Comparison of ENCODE assay signal across 8 cellular contexts in the genomic region with DNA sequence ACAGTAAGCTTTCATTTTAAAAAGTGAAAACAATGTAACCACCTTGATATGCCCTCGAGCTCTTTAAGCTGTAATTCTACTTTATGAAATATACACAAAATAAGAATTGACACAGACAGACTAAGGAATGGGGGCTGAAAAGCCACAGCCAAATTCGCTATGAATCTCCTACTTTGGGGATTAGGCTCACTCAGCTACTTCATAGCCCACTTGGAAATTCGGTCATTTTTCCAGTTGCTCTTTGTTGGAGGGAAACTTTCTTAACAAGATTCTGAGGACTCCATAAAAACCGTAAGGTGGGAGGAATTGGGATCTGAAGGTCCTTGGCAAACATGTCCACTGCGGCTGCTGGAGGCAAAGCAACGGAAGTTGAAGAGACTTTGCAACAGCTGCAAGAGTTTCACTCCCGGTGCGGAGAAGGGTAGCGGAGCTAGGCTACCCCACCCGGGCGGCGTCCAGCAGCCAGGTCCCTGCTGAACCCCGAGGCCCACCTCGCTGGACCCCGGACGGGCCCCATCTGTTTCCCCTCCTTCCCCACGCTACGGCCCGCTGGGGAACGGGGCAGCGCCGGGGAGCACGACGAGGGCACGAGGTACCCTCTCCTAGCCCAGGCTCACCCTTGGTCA. TPM values are rescaled to one million over a fixed set of nuclear protein-coding genes. Genes with fewer than 3 reads are reported as not detected.
DNase-seq lines count a peak whose midpoint lies in the region; ATAC-seq, FAIRE-seq and TF ChIP-seq lines count a peak whose summit lies in the region.

No MANE protein-coding gene starts in this region.

- peak; percentile 29 for ATAC-seq in HG03571 (IDR thresholded peaks at IDR 0.05; ENCODE audit: unreplicated experiment)
- ATAC-seq in activated CD4-positive, alpha-beta T cell treated with anti-CD3 and anti-CD28 coated beads for 36 hours = peak; percentile 36
- peak; percentile 11 to 14 for ATAC-seq in naive thymus-derived CD8-positive, alpha-beta T cell

- CTCF ChIA-PET in activated CD4-positive, alpha-beta T cell treated with anti-CD3 and anti-CD28 coated beads for 36 hours (lab: Charles Lee) = interaction anchor here (1.1 to 1.9 kb wide), 5 partner anchors 10 to 226 kb away, joined by 3 to 7 read pairs (median 4); partner anchors contain the start of gene RRAGC
- CTCF ChIA-PET in endothelial cell of umbilical vein (lab: Charles Lee) = interaction anchor here (0.6 to 1.3 kb wide), 2 partner anchors 9 to 206 kb away, joined by 3 read pairs; partner anchors contain the start of gene GJA9

- no peak for TF ChIP-seq CTCF in C4-2B (conservative IDR thresholded peaks at IDR 0.05)
- TF ChIP-seq CTCF in GM20000 (IDR thresholded peaks at IDR 0.05; ENCODE audit: extremely low read depth, missing control alignments) = no peak
- TF ChIP-seq CTCF in endothelial cell of umbilical vein (IDR thresholded peaks at IDR 0.05; ENCODE audit: extremely low read depth in 1 of 2, insufficient read depth in 1 of 2, low read depth in 1 of 2, low read length in 2 of 2) = no peak
- no peak for TF ChIP-seq CTCF in uterus (IDR thresholded peaks at IDR 0.05)

- H3K9me1 ChIP-seq in endothelial cell of umbilical vein (replicated peaks; ENCODE audit: control insufficient read depth, extremely low read depth, insufficient read depth, low read length) = no peaks in the 10 kb centered on the region

- no peaks in the 10 kb centered on the region for H3K27me3 ChIP-seq in endothelial cell of umbilical vein (ENCODE audit: control insufficient read depth in 2 of 2, insufficient read depth in 2 of 2, low read length in 2 of 2)
- H3K27me3 ChIP-seq in uterus = no peaks in the 10 kb centered on the region

- peak overlapping the region; percentile 58 for H3K9ac ChIP-seq in endothelial cell of umbilical vein (replicated peaks; ENCODE audit: extremely low read depth, insufficient read depth, low read length)

- no peaks in the 10 kb centered on the region for H3K36me3 ChIP-seq in endothelial cell of umbilical vein (ENCODE audit: control insufficient read depth in 2 of 2, extremely low read depth in 1 of 2, insufficient read depth in 2 of 2, low read length in 2 of 2)
- no peaks in the 10 kb centered on the region for H3K36me3 ChIP-seq in uterus

- H3K27ac Mint-ChIP-seq in activated CD4-positive, alpha-beta T cell treated with anti-CD3 and anti-CD28 coated beads for 36 hours = peak overlapping the region; percentile 79
- H3K27ac Mint-ChIP-seq in naive thymus-derived CD8-positive, alpha-beta T cell = peak overlapping the region; percentile 17 to 96 (median 92)

- H4K20me1 ChIP-seq in endothelial cell of umbilical vein (replicated peaks; ENCODE audit: control insufficient read depth, extremely low read depth, insufficient read depth, low read length) = no peaks in the 10 kb centered on the region

- H3K27ac ChIP-seq in C4-2B (peak overlapping the region; percentile 75), endothelial cell of umbilical vein (ENCODE audit: insufficient read depth, low read depth, low read length) (peak overlapping the region; percentile 12), uterus (peak overlapping the region; percentile 47 to 64)

- POLR2A ChIA-PET in activated CD4-positive, alpha-beta T cell treated with anti-CD3 and anti-CD28 coated beads for 36 hours (lab: Charles Lee) = interaction anchor here (0.6 to 2.5 kb wide), 5 partner anchors 10 to 703 kb away, joined by 3 to 8 read pairs (median 3); partner anchors contain the start of gene NDUFS5
- POLR2A ChIA-PET in endothelial cell of umbilical vein (lab: Charles Lee) = no interaction called here
- POLR2A ChIA-PET in naive thymus-derived CD8-positive, alpha-beta T cell (lab: Charles Lee) = interaction anchor here (0.7 to 1.9 kb wide), 7 partner anchors 9 to 1819 kb away, joined by 3 to 14 read pairs (median 7); partner anchors contain the start of genes GJA9, NDUFS5 and RRAGC

- no peaks in the 10 kb centered on the region for H3K9me3 ChIP-seq in endothelial cell of umbilical vein (replicated peaks; ENCODE audit: control insufficient read depth, insufficient read depth, low read length)
- no peaks in the 10 kb centered on the region for H3K9me3 ChIP-seq in uterus

- H3K36me3 Mint-ChIP-seq in activated CD4-positive, alpha-beta T cell treated with anti-CD3 and anti-CD28 coated beads for 36 hours (ENCODE audit: low read depth) = peaks cover 5% of the 10 kb centered on the region
- peaks cover 0 to 8% (median 0%) of the 10 kb centered on the region in 3 donors for H3K36me3 Mint-ChIP-seq in naive thymus-derived CD8-positive, alpha-beta T cell

- no peaks in the 10 kb centered on the region for H3K27me3 Mint-ChIP-seq in activated CD4-positive, alpha-beta T cell treated with anti-CD3 and anti-CD28 coated beads for 36 hours
- H3K27me3 Mint-ChIP-seq in naive thymus-derived CD8-positive, alpha-beta T cell = peaks cover 0 to 2% (median 0%) of the 10 kb centered on the region in 5 donors

- H3K9me3 Mint-ChIP-seq in activated CD4-positive, alpha-beta T cell treated with anti-CD3 and anti-CD28 coated beads for 36 hours (ENCODE audit: low read depth) = no peaks in the 10 kb centered on the region
- H3K9me3 Mint-ChIP-seq in naive thymus-derived CD8-positive, alpha-beta T cell = no peaks in the 10 kb centered on the region

- TSS peak; percentile 56 for BruUV-seq in endothelial cell of umbilical vein (replicated peaks; lab: Mats Ljungman, UMichigan)

- peak overlapping the region; percentile 88 for H3K4me2 ChIP-seq in endothelial cell of umbilical vein (ENCODE audit: insufficient read depth, low read length)

- TF ChIP-seq POLR2A in endothelial cell of umbilical vein (IDR thresholded peaks at IDR 0.05; ENCODE audit: low read depth, low read length) (no peak), uterus (IDR thresholded peaks at IDR 0.05) (no peak)

- peak overlapping the region; percentile 74 to 86 (median 83) for H3K4me3 ChIP-seq in endothelial cell of umbilical vein (replicated peaks in 1 of 3; ENCODE audit: insufficient read depth in 1 of 3, low read depth in 1 of 3, low read length in 3 of 3)
- H3K4me3 ChIP-seq in uterus = peak overlapping the region; percentile 76 to 87

- H3K4me3 Mint-ChIP-seq in activated CD4-positive, alpha-beta T cell treated with anti-CD3 and anti-CD28 coated beads for 36 hours = peak overlapping the region; percentile 92
- peak overlapping the region; percentile 82 to 95 (median 93) for H3K4me3 Mint-ChIP-seq in naive thymus-derived CD8-positive, alpha-beta T cell

- H3K79me2 ChIP-seq in endothelial cell of umbilical vein (ENCODE audit: control insufficient read depth, insufficient read depth, low read length) = peaks cover 12% of the 10 kb centered on the region

- H3K4me1 Mint-ChIP-seq in activated CD4-positive, alpha-beta T cell treated with anti-CD3 and anti-CD28 coated beads for 36 hours = peaks cover 29% of the 10 kb centered on the region
- peaks cover 17 to 47% (median 41%) of the 10 kb centered on the region in 4 donors for H3K4me1 Mint-ChIP-seq in naive thymus-derived CD8-positive, alpha-beta T cell

- dilution Hi-C loops in endothelial cell of umbilical vein (cut with MboI; ENCODE audit: extremely low pct_ligation_motif_present, low sequenced_read_pairs) = no loop called here

- peak overlapping the region; percentile 90 for H2AFZ ChIP-seq in endothelial cell of umbilical vein (ENCODE audit: low read depth, low read length)

- DNase-seq in GM20000 (ENCODE audit: low spot score) = peak; percentile 61
- peak; percentile 57 for DNase-seq in activated CD4-positive, alpha-beta T cell treated with anti-CD3 and anti-CD28 coated beads for 36 hours
- no peak for DNase-seq in endothelial cell of umbilical vein (ENCODE audit: low read depth, low spot score)
- peak in 6 of 10 donors; percentile 4 to 39 (median 27) for DNase-seq in naive thymus-derived CD8-positive, alpha-beta T cell
- no peak for DNase-seq in uterus
- DNase-seq in SKM-1 (lab: John Stamatoyannopoulos, UW; ENCODE audit: unreplicated experiment) = no peak

- FAIRE-seq in endothelial cell of umbilical vein (lab: Jason Lieb, UNC) = peak; percentile 50

- intact Hi-C loops in activated CD4-positive, alpha-beta T cell treated with anti-CD3 and anti-CD28 coated beads for 36 hours (cut with DNase I, micrococcal nuclease) = loop anchor here (1.0 to 5.0 kb wide), 11 partner anchors 13 to 1400 kb away; partner anchors contain the start of genes AKIRIN1 (in 2 of the 2), NDUFS5 (in 2 of the 2), RRAGC (in 2 of the 2) and CDCA8 (in 1 of the 2)
- intact Hi-C loops in endothelial cell of umbilical vein (cut with micrococcal nuclease) (loop anchor here (1.0 kb wide), 2 partner anchors 13 to 119 kb away; partner anchors contain the start of genes AKIRIN1 and RRAGC), uterus (cut with DNase I; ENCODE audit: low total_unique reads) (no loop called here)

- H3K4me1 ChIP-seq in endothelial cell of umbilical vein (ENCODE audit: control insufficient read depth, extremely low read depth, insufficient read depth, low read length) (peaks cover 12% of the 10 kb centered on the region), uterus (no peaks in the 10 kb centered on the region)

RNA-seq across cellular contexts. Expression of gene MYCBP, which starts 0.6 kb away (rescaled TPM):
- 10 to 100 TPM; 44.4 to 46.8 TPM for total RNA-seq in activated CD4-positive, alpha-beta T cell treated with anti-CD3 and anti-CD28 coated beads for 36 hours
- 13.1 and 23.1 TPM in 2 replicates for total RNA-seq in endothelial cell of umbilical vein
- polyA plus RNA-seq in endothelial cell of umbilical vein = 8.4 and 9.5 TPM in 2 replicates
- polyA plus RNA-seq in endothelial cell of umbilical vein (2011; cell fraction: cytosol; rRNA removed) = 9.8 and 11.7 TPM in 2 replicates
- polyA plus RNA-seq in endothelial cell of umbilical vein (2011; cell fraction: nucleus; rRNA removed) = 4.8 and 5.9 TPM in 2 replicates
- polyA plus RNA-seq in endothelial cell of umbilical vein (2012) = 9.2 and 18.4 TPM in 2 replicates
- polyA minus RNA-seq in endothelial cell of umbilical vein = 8.7 and 11.3 TPM in 2 replicates
- 19.2 TPM for polyA minus RNA-seq in endothelial cell of umbilical vein (2011; cell fraction: cytosol; rRNA and poly(A)+ RNA removed)
- 1.5 and 3.2 TPM in 2 replicates for polyA minus RNA-seq in endothelial cell of umbilical vein (2011; cell fraction: nucleus; rRNA and poly(A)+ RNA removed)
- total RNA-seq in naive thymus-derived CD8-positive, alpha-beta T cell = 10 to 100 TPM; 12.4 to 13.8 TPM
- polyA plus RNA-seq in naive thymus-derived CD8-positive, alpha-beta T cell = 10 to 100 TPM; 49.6 to 63.8 (median 59.5) TPM
- total RNA-seq in uterus = 10 to 100 TPM; 10.7 to 38.7 (median 17.7) TPM

RNA-seq across cellular contexts. Expression of gene GJA9, which starts 8.9 kb away (rescaled TPM):
- total RNA-seq in activated CD4-positive, alpha-beta T cell treated with anti-CD3 and anti-CD28 coated beads for 36 hours = not detected
- not detected in 2 replicates for total RNA-seq in endothelial cell of umbilical vein
- not detected in 2 replicates for polyA plus RNA-seq in endothelial cell of umbilical vein
- not detected in 2 replicates for polyA plus RNA-seq in endothelial cell of umbilical vein (2011; cell fraction: cytosol; rRNA removed)
- polyA plus RNA-seq in endothelial cell of umbilical vein (2011; cell fraction: nucleus; rRNA removed) = not detected in 2 replicates
- polyA plus RNA-seq in endothelial cell of umbilical vein (2012) = not detected in 2 replicates
- polyA minus RNA-seq in endothelial cell of umbilical vein = not detected in 2 replicates
- not detected for polyA minus RNA-seq in endothelial cell of umbilical vein (2011; cell fraction: cytosol; rRNA and poly(A)+ RNA removed)
- polyA minus RNA-seq in endothelial cell of umbilical vein (2011; cell fraction: nucleus; rRNA and poly(A)+ RNA removed) = not detected in 2 replicates
- not detected for total RNA-seq in naive thymus-derived CD8-positive, alpha-beta T cell
- not detected for polyA plus RNA-seq in naive thymus-derived CD8-positive, alpha-beta T cell
- not detected for total RNA-seq in uterus

RNA-seq across cellular contexts. Expression of gene RRAGC, which starts 12.9 kb away (rescaled TPM):
- 10 to 100 TPM; 15.8 to 19.0 TPM for total RNA-seq in activated CD4-positive, alpha-beta T cell treated with anti-CD3 and anti-CD28 coated beads for 36 hours
- total RNA-seq in endothelial cell of umbilical vein (33.2 and 40.1 TPM in 2 replicates), uterus (10 to 100 TPM in 3 of 4 donors, 1 to 10 TPM in 1; 7.2 to 29.5 (median 20.4) TPM)
- polyA plus RNA-seq in endothelial cell of umbilical vein = 20.9 and 24.1 TPM in 2 replicates
- 17.7 and 18.4 TPM in 2 replicates for polyA plus RNA-seq in endothelial cell of umbilical vein (2011; cell fraction: cytosol; rRNA removed)
- 10.3 and 12.4 TPM in 2 replicates for polyA plus RNA-seq in endothelial cell of umbilical vein (2011; cell fraction: nucleus; rRNA removed)
- 36.0 and 47.4 TPM in 2 replicates for polyA plus RNA-seq in endothelial cell of umbilical vein (2012)
- polyA minus RNA-seq in endothelial cell of umbilical vein = 15.0 and 15.2 TPM in 2 replicates
- 6.8 TPM for polyA minus RNA-seq in endothelial cell of umbilical vein (2011; cell fraction: cytosol; rRNA and poly(A)+ RNA removed)
- 6.9 and 10.8 TPM in 2 replicates for polyA minus RNA-seq in endothelial cell of umbilical vein (2011; cell fraction: nucleus; rRNA and poly(A)+ RNA removed)
- total RNA-seq in naive thymus-derived CD8-positive, alpha-beta T cell = 10 to 100 TPM; 24.8 to 26.4 TPM
- polyA plus RNA-seq in naive thymus-derived CD8-positive, alpha-beta T cell = 1 to 10 TPM; 5.6 to 6.7 (median 6.5) TPM

Comparison
In these comparisons a context has a peak if more than half of its experiments do, and no peak if none do; other contexts are left out.
1. H3K27ac ChIP-seq: peak in every context shown above with its lines; median percentile 75 in C4-2B; 56 in uterus; 12 in endothelial cell of umbilical vein.
2. DNase-seq: peak in GM20000 (single experiment), activated CD4-positive, alpha-beta T cell treated with anti-CD3 and anti-CD28 coated beads for 36 hours (single experiment) and naive thymus-derived CD8-positive, alpha-beta T cell (6 of 10); none in endothelial cell of umbilical vein (single experiment), uterus (0 of 2) and SKM-1 (single experiment).
3. Peak in every context shown above with its lines, with median percentiles within 50 percentile points of each other: ATAC-seq.